In the genomic region with DNA sequence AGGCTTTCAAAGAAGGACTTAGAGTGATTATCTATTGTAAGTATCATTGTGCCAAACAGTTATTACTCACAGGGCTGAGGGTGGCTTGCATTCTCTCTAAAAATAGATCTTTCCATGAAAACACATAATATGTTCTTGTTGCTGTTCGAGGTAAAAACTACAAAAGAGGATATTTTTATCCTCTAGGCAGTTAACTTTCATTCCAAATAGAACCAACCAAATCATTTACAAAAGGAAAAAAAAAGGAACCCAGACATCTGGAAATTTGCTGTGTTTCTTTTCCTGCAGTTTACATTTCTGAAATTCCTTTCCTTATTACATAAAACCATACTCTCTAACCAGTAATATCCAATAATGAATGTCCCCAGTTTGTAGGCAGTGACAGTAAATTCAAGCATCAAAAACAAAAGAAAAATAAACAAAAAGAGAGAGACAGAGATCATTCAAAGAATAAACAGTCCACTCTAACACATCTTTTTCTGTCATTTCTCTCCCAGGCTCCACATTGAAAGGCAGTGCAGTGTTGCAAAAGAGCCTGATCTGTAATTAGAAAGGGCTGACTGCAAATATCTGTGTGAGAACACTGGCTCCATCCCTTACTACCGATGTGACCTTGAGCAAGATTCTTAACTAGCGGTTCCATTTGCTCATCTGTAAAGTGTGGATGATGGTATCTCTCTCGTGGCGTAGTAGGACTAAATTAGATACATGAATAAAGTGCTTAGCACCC, we compare ENCODE assay signal across 9 cellular contexts. TPM values are rescaled to one million over a fixed set of nuclear protein-coding genes. Genes with fewer than 3 reads are reported as not detected.
DNase-seq lines count a peak whose midpoint lies in the region; ATAC-seq and TF ChIP-seq lines count a peak whose summit lies in the region.
"Had no signal": no experiment of that assay in that cellular context is flagged by ENCODE, and none has a peak within 500 bp of the region (broad histone marks: within the 10 kb centered on the region; RNA-seq: fewer than 3 reads in every experiment).

No MANE protein-coding gene starts in this region.

- no peak for TF ChIP-seq CTCF in astrocyte of the cerebellum (IDR thresholded peaks at IDR 0.05; ENCODE audit: low read depth, low read length, missing control alignments)

- H3K4me3 ChIP-seq in astrocyte of the cerebellum (ENCODE audit: low read depth, low read length), result no peak overlapping the region
- H3K4me3 ChIP-seq in mucosa of rectum (ENCODE audit: low read length in 2 of 2), result no peak overlapping the region
- H3K4me3 ChIP-seq: HAP-1 had no signal

- no peaks in the 10 kb centered on the region for H3K36me3 ChIP-seq in mucosa of rectum (ENCODE audit: control insufficient read depth in 2 of 2, insufficient read depth in 2 of 2, low read length in 2 of 2)
- H3K36me3 ChIP-seq: HAP-1 had no signal

- in situ Hi-C loops in astrocyte of the cerebellum (cut with HindIII; ENCODE audit: low sequenced_read_pairs), result loop anchor here (25.0 kb wide), 1 partner anchor 256 kb away; a partner anchor contains a TSS

- H3K9ac ChIP-seq in mucosa of rectum (ENCODE audit: low read depth in 1 of 2, low read length in 2 of 2), result no peak overlapping the region

- peaks cover 0 to 2% of the 10 kb centered on the region in 2 donors for H3K4me1 ChIP-seq in mucosa of rectum (ENCODE audit: control insufficient read depth in 2 of 2, insufficient read depth in 2 of 2, low read length in 2 of 2)

- peak; percentile 20 for ATAC-seq in GM18505 (IDR thresholded peaks at IDR 0.05; ENCODE audit: unreplicated experiment)
- peak; percentile 16 for ATAC-seq in HG02938 (IDR thresholded peaks at IDR 0.05; ENCODE audit: unreplicated experiment)
- no peak for ATAC-seq in left lobe of liver

- DNase-seq in astrocyte of the cerebellum (ENCODE audit: low read depth), result peak; percentile 64
- no peak for DNase-seq in RPMI8226
- no peak for DNase-seq in stimulated activated CD4-positive, alpha-beta T cell treated with anti-CD3 and anti-CD28 coated beads, Interleukin-2, amount 100 ng/mL, for 24 hours
- DNase-seq in left lobe of liver (ENCODE audit: low spot score), result no peak
- no peak for DNase-seq in RKO (ENCODE audit: low spot score)

- no peak for TF ChIP-seq POLR2A in GM18505 (IDR thresholded peaks at IDR 0.05; ENCODE audit: borderline replicate concordance, extremely low read depth, insufficient read depth, insufficient read length)

- no peaks in the 10 kb centered on the region for H3K9me3 ChIP-seq in mucosa of rectum (ENCODE audit: control insufficient read depth in 2 of 2, low read length in 2 of 2)
- H3K9me3 ChIP-seq: HAP-1 had no signal

- H3K27me3 ChIP-seq in mucosa of rectum (ENCODE audit: control insufficient read depth in 2 of 2, insufficient read depth in 2 of 2, low read length in 2 of 2), result no peaks in the 10 kb centered on the region

- H3K27ac ChIP-seq in mucosa of rectum (ENCODE audit: low read depth in 2 of 2, low read length in 2 of 2), result peak overlapping the region; percentile 33 to 38

RNA-seq across cellular contexts. Expression of a gene that starts 27.1 kb away (rescaled TPM):
- 3.1 TPM for total RNA-seq in left lobe of liver
